8 cellular contexts compared by ENCODE assay signal in genomic region chr19:43425567-43426392, GRCh38. TPM values are rescaled to one million over a fixed set of nuclear protein-coding genes. Genes with fewer than 3 reads are reported as not detected.
DNase-seq lines count a peak whose midpoint lies in the region; ATAC-seq, FAIRE-seq and TF ChIP-seq lines count a peak whose summit lies in the region.

No MANE protein-coding gene starts in this region.

- ATAC-seq in SK-N-SH treated with all-trans-retinoic acid at 6 μM for 48 hours (peak; percentile 84), GM19395 (IDR thresholded peaks at IDR 0.05; ENCODE audit: unreplicated experiment) (no peak)

- H3K79me2 ChIP-seq in H9 (ENCODE audit: insufficient read depth, low read length) (no peaks in the 10 kb centered on the region), keratinocyte (ENCODE audit: control insufficient read depth, insufficient read depth, low read length) (no peaks in the 10 kb centered on the region)

- no peak overlapping the region for H3K4me3 ChIP-seq in AG04449 (ENCODE audit: low read depth, low read length)
- no peak overlapping the region for H3K4me3 ChIP-seq in keratinocyte (ENCODE audit: control insufficient read depth in 2 of 3, extremely low read depth in 1 of 3, insufficient read depth in 2 of 3, low read depth in 1 of 3, low read length in 3 of 3)
- no peak overlapping the region for H3K4me3 ChIP-seq in tibial nerve

- peaks cover 0 to 3% (median 0%) of the 10 kb centered on the region in 3 experiments; a peak in 1 of 7 replicates for H3K36me3 Mint-ChIP-seq in H9 (ENCODE audit: insufficient read depth in 1 of 3, low read depth in 3 of 3)

- FAIRE-seq in keratinocyte (lab: Jason Lieb, UNC), result peak; percentile 77

- TF ChIP-seq EP300 in tibial nerve (IDR thresholded peaks at IDR 0.05), result no peak

- H3K56ac ChIP-seq in H9 (ENCODE audit: insufficient read length, low read depth, low read length), result no peak overlapping the region

- H4K20me1 ChIP-seq in H9 (ENCODE audit: control insufficient read depth, insufficient read depth, insufficient read length), result no peaks in the 10 kb centered on the region
- H4K20me1 ChIP-seq in keratinocyte (ENCODE audit: control insufficient read depth, extremely low read depth, insufficient read depth, low read length), result no peaks in the 10 kb centered on the region

- H2AFZ ChIP-seq in H9 (ENCODE audit: low read length) (no peak overlapping the region), keratinocyte (ENCODE audit: control insufficient read depth, low read length) (peak overlapping the region; percentile 76)

- no peak overlapping the region for H2AK5ac ChIP-seq in H9 (ENCODE audit: insufficient read length, low read length)

- H3K4me1 Mint-ChIP-seq in H9, result peaks cover 3 to 16% of the 10 kb centered on the region in 2 experiments; a peak in 3 of 4 replicates

- CTCF ChIA-PET in AG04449 (lab: Yijun Ruan, JAX), result interaction anchor here (1.1 to 2.7 kb wide), 15 partner anchors 9 to 324 kb away, joined by 3 to 21 read pairs (median 5); no protein-coding TSS in a partner anchor

- WGBS in H9 (ENCODE audit: extremely low coverage, insufficient read length, low lambda C conversion rate), result no CpG with 5 or more reads among the region's 8 CpGs
- 25 to 33% methylated on average over 8 of the region's 8 CpGs for WGBS in tibial nerve, 2 donors

- H3K14ac ChIP-seq in H9 (ENCODE audit: insufficient read depth, low read length), result no peak overlapping the region

- no peak overlapping the region for H4K5ac ChIP-seq in H9 (ENCODE audit: insufficient read length, low read depth, low read length)

- H3K9me3 ChIP-seq in H9 (ENCODE audit: control insufficient read depth, low read depth, low read length) (no peaks in the 10 kb centered on the region), keratinocyte (ENCODE audit: control insufficient read depth, low read depth, low read length) (no peaks in the 10 kb centered on the region), tibial nerve (no peaks in the 10 kb centered on the region)

- dilution Hi-C loops in keratinocyte (cut with MboI; ENCODE audit: extremely low pct_ligation_motif_present, low sequenced_read_pairs), result no loop called here

- H3K27ac ChIP-seq in H9 (ENCODE audit: insufficient read length, low read depth, low read length) (no peak overlapping the region), keratinocyte (ENCODE audit: control insufficient read depth, insufficient read depth, low read length) (no peak overlapping the region), tibial nerve (no peak overlapping the region)

- H2BK120ac ChIP-seq in H9 (ENCODE audit: low read depth, low read length, poor library complexity, severe bottlenecking), result no peak overlapping the region

- no peak overlapping the region for H3K4me2 ChIP-seq in H9 (ENCODE audit: insufficient read depth, insufficient read length, low read length)
- H3K4me2 ChIP-seq in keratinocyte (ENCODE audit: control insufficient read depth, extremely low read depth, insufficient read depth, low read depth, low read length), result peak overlapping the region; percentile 8

- no peak for TF ChIP-seq POLR2A in tibial nerve (IDR thresholded peaks at IDR 0.05)

- H2BK5ac ChIP-seq in H9 (ENCODE audit: insufficient read length, low read length), result no peak overlapping the region

- DNase-seq in AG04449 (ENCODE audit: low read depth, low spot score) (no peak), H9 (no peak), keratinocyte (ENCODE audit: low read depth, low spot score) (no peak), tibial nerve (ENCODE audit: low spot score in 2 of 2) (no peak), putamen (ENCODE audit: low spot score) (no peak)
- no peak for DNase-seq in stimulated activated CD8-positive, alpha-beta memory T cell treated with anti-CD3 and anti-CD28 coated beads, Interleukin-4, amount 100 ng/mL, for 48 hours

- H3K4me1 ChIP-seq in H9 (ENCODE audit: insufficient read depth, low read length) (no peaks in the 10 kb centered on the region), keratinocyte (ENCODE audit: control insufficient read depth, extremely low read depth, insufficient read depth, low read length) (peaks cover 2% of the 10 kb centered on the region), tibial nerve (no peaks in the 10 kb centered on the region)

- H3K27me3 ChIP-seq in H9 (ENCODE audit: insufficient read depth, low read length) (no peaks in the 10 kb centered on the region), keratinocyte (ENCODE audit: control insufficient read depth, extremely low read depth, insufficient read depth, low read length) (no peaks in the 10 kb centered on the region), tibial nerve (no peaks in the 10 kb centered on the region)

- no peak overlapping the region for H3K27ac Mint-ChIP-seq in H9

- H3K23ac ChIP-seq in H9 (ENCODE audit: insufficient read length, low read depth, low read length), result no peak overlapping the region

- no peak overlapping the region for H2BK15ac ChIP-seq in H9 (ENCODE audit: low read depth, low read length)

- no peak overlapping the region for H2BK12ac ChIP-seq in H9 (ENCODE audit: insufficient read length, low read depth, low read length)

- no peaks in the 10 kb centered on the region for H3K23me2 ChIP-seq in H9 (ENCODE audit: insufficient read length, low read depth, low read length, poor library complexity, severe bottlenecking)

- H2BK20ac ChIP-seq in H9 (ENCODE audit: low read depth, low read length, poor library complexity, severe bottlenecking), result no peak overlapping the region

- H3K9ac ChIP-seq in H9 (ENCODE audit: extremely low read depth, insufficient read length, low read length) (no peak overlapping the region), keratinocyte (ENCODE audit: control insufficient read depth, extremely low read depth, insufficient read depth, low read length) (no peak overlapping the region)

- no peak overlapping the region for H3K4ac ChIP-seq in H9 (ENCODE audit: low read depth, low read length)

- H3K9me1 ChIP-seq in keratinocyte (ENCODE audit: control insufficient read depth, extremely low read depth, insufficient read depth, low read length), result no peaks in the 10 kb centered on the region

- peaks cover 0 to 43% of the 10 kb centered on the region in 2 experiments; a peak in 3 of 5 replicates for H3K9me3 Mint-ChIP-seq in H9

- H3K18ac ChIP-seq in H9 (ENCODE audit: insufficient read length, low read depth, low read length), result no peak overlapping the region

- H3T11ph ChIP-seq in H9 (ENCODE audit: low read length), result no peak overlapping the region

- peak; percentile 54 for TF ChIP-seq CTCF in AG04449 (IDR thresholded peaks at IDR 0.05; ENCODE audit: insufficient read depth, low read length, missing control alignments)
- TF ChIP-seq CTCF in H9 (conservative IDR thresholded peaks at IDR 0.05), result peak; percentile 59
- peak; percentile 49 to 72 (median 57) for TF ChIP-seq CTCF in keratinocyte (optimal IDR thresholded peaks at IDR 0.05 in 1 of 3, IDR thresholded peaks at IDR 0.05 in 1 of 3, conservative IDR thresholded peaks at IDR 0.05 in 1 of 3; ENCODE audit: extremely low read depth in 1 of 3, insufficient read depth in 2 of 3, low read length in 3 of 3)
- TF ChIP-seq CTCF in tibial nerve (IDR thresholded peaks at IDR 0.05), result peak in 2 of 5 experiments; percentile 10 to 22

- H3K36me3 ChIP-seq in keratinocyte (ENCODE audit: control insufficient read depth in 2 of 2, extremely low read depth in 1 of 2, insufficient read depth in 2 of 2, low read length in 2 of 2), result no peaks in the 10 kb centered on the region
- no peaks in the 10 kb centered on the region for H3K36me3 ChIP-seq in tibial nerve

- no peak overlapping the region for H4K8ac ChIP-seq in H9 (replicated peaks; ENCODE audit: insufficient read length, low read depth, low read length)

- peaks cover 2% of the 10 kb centered on the region; the same call in 1 of the 2 replicates for H3K27me3 Mint-ChIP-seq in H9 (ENCODE audit: low read depth)

- POLR2A ChIA-PET in AG04449 (lab: Yijun Ruan, JAX), result no interaction called here

- no peaks in the 10 kb centered on the region for H3K79me1 ChIP-seq in H9 (ENCODE audit: insufficient read depth, low read depth, low read length, poor library complexity, severe bottlenecking)

- no peak overlapping the region for H4K91ac ChIP-seq in H9 (ENCODE audit: insufficient read length, low read depth, low read length)

- H3K4me3 Mint-ChIP-seq in H9, result no peak overlapping the region

TF ChIP-seq in SK-N-SH treated with all-trans-retinoic acid at 6 μM for 48 hours, 23 proteins besides CTCF, POLR2A, EP300 and RAD21 (continues in another document):
- TF ChIP-seq ESRRG (CRISPR knock-in tag; IDR thresholded peaks at IDR 0.05) (no peak), BACH2 (CRISPR knock-in tag; IDR thresholded peaks at IDR 0.05; ENCODE audit: borderline replicate concordance) (no peak), ZNF8 (CRISPR knock-in tag; IDR thresholded peaks at IDR 0.05) (no peak), CREB5 (CRISPR knock-in tag; IDR thresholded peaks at IDR 0.05; ENCODE audit: low read depth) (no peak)

RNA-seq across cellular contexts. Expression of gene TEX101, which starts 11.1 kb away (rescaled TPM):
- total RNA-seq in H9 (2021), result not detected in 2 replicates
- polyA plus RNA-seq in keratinocyte, result 0.18 TPM in 1 of 3 replicates, not detected in the others
- 1.5 TPM for polyA plus RNA-seq in keratinocyte (2011; ENCODE audit: low read depth)
- polyA plus RNA-seq in keratinocyte (2011; cell fraction: cytosol; rRNA removed), result 0.11 TPM in 1 of 2 replicates, not detected in the other
- 0.15 and 0.23 TPM in 2 replicates for polyA plus RNA-seq in keratinocyte (2011; cell fraction: nucleus; rRNA removed)
- 1.4 TPM in 1 of 2 replicates, not detected in the other for polyA plus RNA-seq in keratinocyte (2012; ENCODE audit: low replicate concordance)
- not detected in 3 replicates for polyA minus RNA-seq in keratinocyte
- polyA minus RNA-seq in keratinocyte (2011; cell fraction: cytosol; rRNA and poly(A)+ RNA removed), result not detected
- not detected in 2 replicates for polyA minus RNA-seq in keratinocyte (2011; cell fraction: nucleus; rRNA and poly(A)+ RNA removed)
- not detected for total RNA-seq in tibial nerve

RNA-seq across cellular contexts. Expression of gene LYPD3, which starts 39.6 kb away (rescaled TPM):
- 1.8 TPM in 2 replicates for total RNA-seq in H9 (2021)
- 163 to 303 TPM (median 166 TPM) in 3 replicates for polyA plus RNA-seq in keratinocyte
- 170 TPM for polyA plus RNA-seq in keratinocyte (2011; ENCODE audit: low read depth)
- polyA plus RNA-seq in keratinocyte (2011; cell fraction: cytosol; rRNA removed), result 74.3 and 111 TPM in 2 replicates
- 507 and 546 TPM in 2 replicates for polyA plus RNA-seq in keratinocyte (2011; cell fraction: nucleus; rRNA removed)
- 196 and 682 TPM in 2 replicates for polyA plus RNA-seq in keratinocyte (2012; ENCODE audit: low replicate concordance)
- polyA minus RNA-seq in keratinocyte, result 74.7 to 199 TPM (median 145 TPM) in 3 replicates
- 127 TPM for polyA minus RNA-seq in keratinocyte (2011; cell fraction: cytosol; rRNA and poly(A)+ RNA removed)
- 228 and 253 TPM in 2 replicates for polyA minus RNA-seq in keratinocyte (2011; cell fraction: nucleus; rRNA and poly(A)+ RNA removed)
- total RNA-seq in tibial nerve, result under 1 TPM in 2 of 4 donors, not detected in 2; 0.42 to 0.44 TPM
